Comparison of ENCODE assay signal across 8 cellular contexts in genomic region chr20:19661717-19662637, GRCh38.
A peak's percentile ranks its signal among the peaks of the same experiment; 100 is the strongest.
DNase-seq lines count a peak whose midpoint lies in the region; ATAC-seq, FAIRE-seq and TF ChIP-seq lines count a peak whose summit lies in the region.

No MANE protein-coding gene starts in this region.

- H3K27me3 Mint-ChIP-seq in activated T-helper 2 cell treated with anti-CD3 and anti-CD28 coated beads, Interferon-gamma antibody, Interleukin-2, Interleukin-4, amounts not matched to agents 10 μg/mL and 5 μg/mL and 100 μg/mL, durations not matched to agents 14 hours and 24 hours and 36 hours (ENCODE audit: low read depth) = peaks cover 3% of the 10 kb centered on the region
- peaks cover 5% of the 10 kb centered on the region for H3K27me3 Mint-ChIP-seq in glutamatergic neuron (ENCODE audit: unreplicated experiment)
- H3K27me3 Mint-ChIP-seq in activated T-helper 17 cell treated with anti-CD3 and anti-CD28 coated beads, Interleukin-2, amount 50 U/mL, for 72 hours = peaks cover 31% of the 10 kb centered on the region

- H3K36me3 ChIP-seq in A673 (ENCODE audit: insufficient read depth, low read length, poor library complexity, severe bottlenecking) (no peaks in the 10 kb centered on the region), pancreas (no peaks in the 10 kb centered on the region)

- peak overlapping the region; percentile 45 for H3K27ac ChIP-seq in A673 (ENCODE audit: low read depth, low read length, poor library complexity, severe bottlenecking)
- no peak overlapping the region for H3K27ac ChIP-seq in pancreas

- TF ChIP-seq CTCF in A673 (conservative IDR thresholded peaks at IDR 0.05; ENCODE audit: low read depth, low read length) = peak; percentile 98
- TF ChIP-seq CTCF in glutamatergic neuron (IDR thresholded peaks at IDR 0.05; ENCODE audit: partially characterized antibody, unreplicated experiment) = peak; percentile 94
- TF ChIP-seq CTCF in pancreas (IDR thresholded peaks at IDR 0.05) = peak; percentile 79 to 97 (median 96)

- TF ChIP-seq POLR2A in GM12891 (IDR thresholded peaks at IDR 0.05; ENCODE audit: low read depth, low read length) = no peak

- intact Hi-C loops in A673 (cut with micrococcal nuclease; ENCODE audit: unreplicated experiment) (loop anchor here (1.0 to 5.0 kb wide), 6 partner anchors 75 to 1030 kb away; no protein-coding TSS in a partner anchor), pancreas (cut with DNase I) (loop anchor here in 1 of 3 donors (5.0 kb wide), 1 partner anchor 455 kb away; no protein-coding TSS in a partner anchor)
- intact Hi-C loops in activated T-helper 2 cell treated with anti-CD3 and anti-CD28 coated beads, Interferon-gamma antibody, Interleukin-2, Interleukin-4, amounts not matched to agents 10 μg/mL and 5 μg/mL and 100 μg/mL, durations not matched to agents 14 hours and 24 hours and 36 hours (cut with micrococcal nuclease) = loop anchor here (1.0 to 5.0 kb wide), 3 partner anchors 34 to 1250 kb away; no protein-coding TSS in a partner anchor

- H3K4me1 ChIP-seq in A673 (ENCODE audit: insufficient read depth, low read length, poor library complexity, severe bottlenecking) (peaks cover 38% of the 10 kb centered on the region), pancreas (no peaks in the 10 kb centered on the region)

- CTCF ChIA-PET in A673 (lab: Charles Lee) = interaction anchor here (0.6 to 2.6 kb wide), 3 partner anchors 73 to 1030 kb away, joined by 4 to 8 read pairs (median 6); partner anchors contain the start of gene RIN2

- H3K9me3 ChIP-seq in A673 (ENCODE audit: low read depth, low read length, poor library complexity, severe bottlenecking) = no peaks in the 10 kb centered on the region
- H3K9me3 ChIP-seq in pancreas = no peaks in the 10 kb centered on the region

- H3K27ac Mint-ChIP-seq in activated T-helper 2 cell treated with anti-CD3 and anti-CD28 coated beads, Interferon-gamma antibody, Interleukin-2, Interleukin-4, amounts not matched to agents 10 μg/mL and 5 μg/mL and 100 μg/mL, durations not matched to agents 14 hours and 24 hours and 36 hours = no peak overlapping the region
- H3K27ac Mint-ChIP-seq in glutamatergic neuron (ENCODE audit: unreplicated experiment) = no peak overlapping the region
- H3K27ac Mint-ChIP-seq in activated T-helper 17 cell treated with anti-CD3 and anti-CD28 coated beads, Interleukin-2, amount 50 U/mL, for 72 hours = no peak overlapping the region

- H3K4me3 ChIP-seq in A673 (ENCODE audit: low read depth, low read length, poor library complexity, severe bottlenecking) (no peak overlapping the region), pancreas (no peak overlapping the region)

- peak; percentile 69 to 95 (median 90) for ATAC-seq in pancreas
- ATAC-seq in activated T-helper 17 cell treated with anti-CD3 and anti-CD28 coated beads, Interleukin-2, amount 50 U/mL, for 72 hours (replicated peaks) = no peak

- POLR2A ChIA-PET in A673 (lab: Charles Lee; ENCODE audit: low non-redundant PET) = interaction anchor here (0.6 kb wide), 1 partner anchor 35 kb away, joined by 3 read pairs; no protein-coding TSS in a partner anchor

- 37 to 44% methylated on average over 19 of the region's 19 CpGs for WGBS in pancreas, 2 donors

- peaks cover 2% of the 10 kb centered on the region for H3K4me1 Mint-ChIP-seq in activated T-helper 2 cell treated with anti-CD3 and anti-CD28 coated beads, Interferon-gamma antibody, Interleukin-2, Interleukin-4, amounts not matched to agents 10 μg/mL and 5 μg/mL and 100 μg/mL, durations not matched to agents 14 hours and 24 hours and 36 hours (ENCODE audit: low read depth)
- H3K4me1 Mint-ChIP-seq in glutamatergic neuron (ENCODE audit: low read depth, unreplicated experiment) = peaks cover 15% of the 10 kb centered on the region
- no peaks in the 10 kb centered on the region for H3K4me1 Mint-ChIP-seq in activated T-helper 17 cell treated with anti-CD3 and anti-CD28 coated beads, Interleukin-2, amount 50 U/mL, for 72 hours

- no peak overlapping the region for H3K4me3 Mint-ChIP-seq in activated T-helper 2 cell treated with anti-CD3 and anti-CD28 coated beads, Interferon-gamma antibody, Interleukin-2, Interleukin-4, amounts not matched to agents 10 μg/mL and 5 μg/mL and 100 μg/mL, durations not matched to agents 14 hours and 24 hours and 36 hours (ENCODE audit: low read depth)
- no peak overlapping the region for H3K4me3 Mint-ChIP-seq in glutamatergic neuron (ENCODE audit: unreplicated experiment)
- no peak overlapping the region for H3K4me3 Mint-ChIP-seq in activated T-helper 17 cell treated with anti-CD3 and anti-CD28 coated beads, Interleukin-2, amount 50 U/mL, for 72 hours

- no peaks in the 10 kb centered on the region for H3K27me3 ChIP-seq in A673 (replicated peaks; ENCODE audit: insufficient read depth, low read depth, low read length, poor library complexity)
- no peaks in the 10 kb centered on the region for H3K27me3 ChIP-seq in pancreas

- BruUV-seq in A673 (replicated peaks; lab: Mats Ljungman, UMichigan) = TSS peak; percentile 69

- H3K36me3 Mint-ChIP-seq in activated T-helper 2 cell treated with anti-CD3 and anti-CD28 coated beads, Interferon-gamma antibody, Interleukin-2, Interleukin-4, amounts not matched to agents 10 μg/mL and 5 μg/mL and 100 μg/mL, durations not matched to agents 14 hours and 24 hours and 36 hours (ENCODE audit: low read depth) = no peaks in the 10 kb centered on the region
- H3K36me3 Mint-ChIP-seq in glutamatergic neuron (ENCODE audit: unreplicated experiment) = no peaks in the 10 kb centered on the region
- H3K36me3 Mint-ChIP-seq in activated T-helper 17 cell treated with anti-CD3 and anti-CD28 coated beads, Interleukin-2, amount 50 U/mL, for 72 hours (ENCODE audit: low read depth) = no peaks in the 10 kb centered on the region

- DNase-seq in A673 (ENCODE audit: low spot score) (peak; percentile 86), GM12891 (ENCODE audit: insufficient read length, low spot score) (peak; percentile 39), Kasumi-1 (lab: John Stamatoyannopoulos, UW) (peak; percentile 75 to 78), OCI-M1 (lab: John Stamatoyannopoulos, UW) (peak; percentile 85), glutamatergic neuron (peak; percentile 77), pancreas (peak; percentile 35 to 75 (median 61))
- DNase-seq in activated T-helper 2 cell treated with anti-CD3 and anti-CD28 coated beads, Interferon-gamma antibody, Interleukin-2, Interleukin-4, amounts not matched to agents 10 μg/mL and 5 μg/mL and 100 μg/mL, durations not matched to agents 14 hours and 24 hours and 36 hours (ENCODE audit: low spot score) = peak; percentile 17

- H3K9me3 Mint-ChIP-seq in activated T-helper 2 cell treated with anti-CD3 and anti-CD28 coated beads, Interferon-gamma antibody, Interleukin-2, Interleukin-4, amounts not matched to agents 10 μg/mL and 5 μg/mL and 100 μg/mL, durations not matched to agents 14 hours and 24 hours and 36 hours = no peaks in the 10 kb centered on the region
- peaks cover 2% of the 10 kb centered on the region for H3K9me3 Mint-ChIP-seq in glutamatergic neuron (ENCODE audit: unreplicated experiment)
- no peaks in the 10 kb centered on the region for H3K9me3 Mint-ChIP-seq in activated T-helper 17 cell treated with anti-CD3 and anti-CD28 coated beads, Interleukin-2, amount 50 U/mL, for 72 hours

- peak; percentile 92 for FAIRE-seq in GM12891 (lab: Jason Lieb, UNC)
- peak; percentile 56 for FAIRE-seq in pancreas (lab: Jason Lieb, UNC)

TF ChIP-seq in GM12891, 5 proteins besides CTCF, POLR2A, EP300 and RAD21:
- TF ChIP-seq TAF1 (IDR thresholded peaks at IDR 0.05; ENCODE audit: low read depth, low read length) (no peak), PAX5 (IDR thresholded peaks at IDR 0.05; ENCODE audit: insufficient read depth, low read length, severe bottlenecking) (no peak), POLR2AphosphoS5 (IDR thresholded peaks at IDR 0.05; ENCODE audit: low read depth, low read length) (no peak), SPI1 (IDR thresholded peaks at IDR 0.05; ENCODE audit: low read depth, low read length) (no peak), POU2F2 (IDR thresholded peaks at IDR 0.05; ENCODE audit: low read depth, low read length) (no peak)
TF ChIP-seq in GM12891: peak in this region for 0.

Comparison
In these comparisons a context has a peak if more than half of its experiments do, and no peak if none do; other contexts are left out.
1. DNase-seq: peak in every context shown above with its lines; median percentile 86 in A673; 85 in OCI-M1; 77 in glutamatergic neuron; 76 in Kasumi-1; 61 in pancreas; 39 in GM12891; 17 in activated T-helper 2 cell treated with anti-CD3 and anti-CD28 coated beads, Interferon-gamma antibody, Interleukin-2, Interleukin-4, amounts not matched to agents 10 μg/mL and 5 μg/mL and 100 μg/mL, durations not matched to agents 14 hours and 24 hours and 36 hours.